Comparison of ENCODE assay signal across 8 cellular contexts in genomic region chr15:41416742-41417417, GRCh38. TPM values are rescaled to one million over a fixed set of nuclear protein-coding genes. Genes with fewer than 3 reads are reported as not detected.
DNase-seq lines count a peak whose midpoint lies in the region; ATAC-seq and TF ChIP-seq lines count a peak whose summit lies in the region.

TSS of gene RTF1 (plus strand) at chr15:41417095. CDS start at chr15:41417116, 21 bp downstream.

- TF ChIP-seq POLR2A in suprapubic skin (IDR thresholded peaks at IDR 0.05): peak in 1 of 2 donors; percentile 59

- peak within 1 kb of the TSS; percentile 98 for H3K4me3 Mint-ChIP-seq in activated naive CD4-positive, alpha-beta T cell treated with anti-CD3 and anti-CD28 coated beads, Interleukin-2, amount 50 U/mL, for 24 hours

- H3K27me3 ChIP-seq in suprapubic skin: no peaks in the 10 kb centered on the region

- H3K27ac Mint-ChIP-seq in activated naive CD4-positive, alpha-beta T cell treated with anti-CD3 and anti-CD28 coated beads, Interleukin-2, amount 50 U/mL, for 24 hours: peak within 1 kb of the TSS; percentile 97

- ATAC-seq in SK-N-SH treated with all-trans-retinoic acid at 6 μM for 48 hours: peak; percentile 88

- no peak for TF ChIP-seq EP300 in suprapubic skin (IDR thresholded peaks at IDR 0.05)

- peak within 1 kb of the TSS; percentile 85 for H3K27ac ChIP-seq in suprapubic skin

- peaks cover 50% of the 10 kb centered on the region for H3K4me1 Mint-ChIP-seq in activated naive CD4-positive, alpha-beta T cell treated with anti-CD3 and anti-CD28 coated beads, Interleukin-2, amount 50 U/mL, for 24 hours

- H3K9me3 ChIP-seq in suprapubic skin: no peaks in the 10 kb centered on the region

- H3K4me3 ChIP-seq in suprapubic skin: peak within 1 kb of the TSS; percentile 89

- POLR2A ChIA-PET in HEK293T (lab: Yijun Ruan, JAX): interaction anchor here (1.0 to 2.1 kb wide), 2 partner anchors 11 to 15 kb away, joined by 4 to 8 read pairs; no protein-coding TSS in a partner anchor

- H3K36me3 ChIP-seq in suprapubic skin: no peaks in the 10 kb centered on the region

- peaks cover 40% of the 10 kb centered on the region for H3K4me1 ChIP-seq in suprapubic skin

- peaks cover 3% of the 10 kb centered on the region for H3K36me3 Mint-ChIP-seq in activated naive CD4-positive, alpha-beta T cell treated with anti-CD3 and anti-CD28 coated beads, Interleukin-2, amount 50 U/mL, for 24 hours

- no peaks in the 10 kb centered on the region for H3K9me3 Mint-ChIP-seq in activated naive CD4-positive, alpha-beta T cell treated with anti-CD3 and anti-CD28 coated beads, Interleukin-2, amount 50 U/mL, for 24 hours

- DNase-seq in GM03348 (ENCODE audit: low spot score) (peak; percentile 100), HEK293T (ENCODE audit: extremely low spot score) (peak; percentile 92), NAMALWA (ENCODE audit: low spot score) (peak; percentile 94), globus pallidus (ENCODE audit: low spot score) (peak; percentile 90), occipital lobe (lab: John Stamatoyannopoulos, UW) (peak; percentile 92), suprapubic skin (ENCODE audit: low spot score in 2 of 2) (peak; percentile 95)

- CTCF ChIA-PET in HEK293T (lab: Yijun Ruan, JAX): no interaction called here

- 0% methylated on average over 8 of the region's 74 CpGs for WGBS in suprapubic skin

- H3K27me3 Mint-ChIP-seq in activated naive CD4-positive, alpha-beta T cell treated with anti-CD3 and anti-CD28 coated beads, Interleukin-2, amount 50 U/mL, for 24 hours: no peaks in the 10 kb centered on the region

- no peak for TF ChIP-seq CTCF in suprapubic skin (IDR thresholded peaks at IDR 0.05)

TF ChIP-seq in HEK293T, 16 proteins besides CTCF, POLR2A, EP300 and RAD21:
- TF ChIP-seq ZNF384 (IDR thresholded peaks at IDR 0.05) (no peak), L3MBTL2 (conservative IDR thresholded peaks at IDR 0.05) (peak; percentile 72; the same call in 1 of the 2 replicates), CTBP1 (IDR thresholded peaks at IDR 0.05; ENCODE audit: borderline replicate concordance) (no peak)
TF ChIP-seq in HEK293T: peak in this region for 1.

TF ChIP-seq in SK-N-SH treated with all-trans-retinoic acid at 6 μM for 48 hours, 23 proteins besides CTCF, POLR2A, EP300 and RAD21:
- no peak for TF ChIP-seq RARB (CRISPR knock-in tag; IDR thresholded peaks at IDR 0.05)
- no peak for TF ChIP-seq ZNF70 (CRISPR knock-in tag; IDR thresholded peaks at IDR 0.05)
- no peak for TF ChIP-seq ZNF8 (CRISPR knock-in tag; IDR thresholded peaks at IDR 0.05)
- TF ChIP-seq ZFP30 (CRISPR knock-in tag; IDR thresholded peaks at IDR 0.05): no peak
- no peak for TF ChIP-seq POU6F1 (CRISPR knock-in tag; IDR thresholded peaks at IDR 0.05; ENCODE audit: borderline replicate concordance, low read depth)
- TF ChIP-seq CREB5 (CRISPR knock-in tag; IDR thresholded peaks at IDR 0.05; ENCODE audit: low read depth): no peak
- no peak for TF ChIP-seq CSDC2 (CRISPR knock-in tag; IDR thresholded peaks at IDR 0.05)
- no peak for TF ChIP-seq PATZ1 (CRISPR knock-in tag; IDR thresholded peaks at IDR 0.05; ENCODE audit: borderline replicate concordance)
- no peak for TF ChIP-seq SNAI2 (CRISPR knock-in tag; IDR thresholded peaks at IDR 0.05)
- TF ChIP-seq ZNF565 (CRISPR knock-in tag; conservative IDR thresholded peaks at IDR 0.05; ENCODE audit: low read depth): no peak
- no peak for TF ChIP-seq TSHZ2 (CRISPR knock-in tag; IDR thresholded peaks at IDR 0.05)
- TF ChIP-seq ARNTL (CRISPR knock-in tag; IDR thresholded peaks at IDR 0.05; ENCODE audit: borderline replicate concordance, low read depth): no peak
- TF ChIP-seq PPARA (CRISPR knock-in tag; IDR thresholded peaks at IDR 0.05; ENCODE audit: borderline replicate concordance): no peak
- no peak for TF ChIP-seq OSR1 (CRISPR knock-in tag; IDR thresholded peaks at IDR 0.05)
- no peak for TF ChIP-seq TOX (CRISPR knock-in tag; IDR thresholded peaks at IDR 0.05; ENCODE audit: borderline replicate concordance)

RNA-seq across cellular contexts. Expression of gene RTF1, which starts in this region (rescaled TPM):
- total RNA-seq in occipital lobe: 59.0 TPM
- total RNA-seq in suprapubic skin: 10 to 100 TPM; 22.0 to 66.9 (median 36.1) TPM

Comparison
In these comparisons a context has a peak if more than half of its experiments do, and no peak if none do; other contexts are left out.
1. Peak in every context shown above with its lines: DNase-seq, ATAC-seq, H3K4me3 ChIP-seq and H3K27ac ChIP-seq.